Comparison of ENCODE assay signal across 10 cellular contexts in genomic region chr1:173409613-173410012, GRCh38.
DNase-seq lines count a peak whose midpoint lies in the region; ATAC-seq and TF ChIP-seq lines count a peak whose summit lies in the region.
"Had no signal": no experiment of that assay in that cellular context is flagged by ENCODE, and none has a peak within 500 bp of the region (broad histone marks: within the 10 kb centered on the region; RNA-seq: fewer than 3 reads in every experiment).

No MANE protein-coding gene starts in this region.

- H3K9me3 ChIP-seq in OCI-LY7 (ENCODE audit: low read length) (peaks cover 8% of the 10 kb centered on the region; the same call in 1 of the 2 replicates), smooth muscle cell (replicated peaks; ENCODE audit: low read depth) (no peaks in the 10 kb centered on the region)

- peaks cover 5% of the 10 kb centered on the region for H3F3A ChIP-seq in smooth muscle cell (ENCODE audit: low read depth)

- no peak overlapping the region for H3K9ac ChIP-seq in smooth muscle cell (ENCODE audit: low read depth)

- H4K20me1 ChIP-seq in OCI-LY7 (ENCODE audit: insufficient read depth, low read length) (no peaks in the 10 kb centered on the region), smooth muscle cell (ENCODE audit: low read depth) (no peaks in the 10 kb centered on the region)

- H3K79me2 ChIP-seq in OCI-LY7 (ENCODE audit: insufficient read depth, low read depth, low read length): peaks cover 5% of the 10 kb centered on the region; the same call in 1 of the 2 replicates
- no peaks in the 10 kb centered on the region for H3K79me2 ChIP-seq in smooth muscle cell (ENCODE audit: low read depth)

- 49% methylated on average over 3 of the region's 3 CpGs for WGBS in smooth muscle cell (ENCODE audit: low lambda C conversion rate)

- DNase-seq in OCI-LY7 (ENCODE audit: low spot score): peak; percentile 76
- DNase-seq in fibroblast of gingiva (ENCODE audit: low read depth): peak; percentile 76
- DNase-seq in smooth muscle cell (lab: John Stamatoyannopoulos, UW; ENCODE audit: unreplicated experiment): no peak
- DNase-seq in iPS-NIHi7 (ENCODE audit: extremely low spot score): no peak
- DNase-seq in NCI-H82 treated with DMSO at 0.1 percent for 48 hours (lab: John Stamatoyannopoulos, UW; ENCODE audit: unreplicated experiment): no peak
- DNase-seq in erythroblast (lab: John Stamatoyannopoulos, UW): no peak
- DNase-seq: activated CD4-positive, CD25-positive, alpha-beta regulatory T cell treated with anti-CD3 and anti-CD28 coated beads, Interleukin-2, amount 50 U/mL, for 72 hours had no signal

- peaks cover 10% of the 10 kb centered on the region; the same call in 1 of the 2 replicates for H3K36me3 ChIP-seq in OCI-LY7 (ENCODE audit: insufficient read depth, low read length)
- H3K36me3 ChIP-seq in smooth muscle cell (ENCODE audit: low read depth): no peaks in the 10 kb centered on the region

- H3K27ac ChIP-seq in OCI-LY7 (ENCODE audit: low read depth, low read length, poor library complexity, severe bottlenecking) (peak overlapping the region; percentile 96), smooth muscle cell (ENCODE audit: low read depth) (peak overlapping the region; percentile 38)
- H3K27ac ChIP-seq: coronary artery had no signal

- CTCF ChIA-PET in OCI-LY7 (lab: Charles Lee; ENCODE audit: unreplicated experiment): no interaction called here

- ATAC-seq in HG03095 (IDR thresholded peaks at IDR 0.05; ENCODE audit: unreplicated experiment): no peak

- POLR2A ChIA-PET in OCI-LY7 (lab: Charles Lee): interaction anchor here (1.0 kb wide), 1 partner anchor 8 kb away, joined by 4 read pairs; no protein-coding TSS in a partner anchor

- H3K4me2 ChIP-seq in OCI-LY7 (ENCODE audit: low read length) (peak overlapping the region; percentile 64), smooth muscle cell (no peak overlapping the region)

- no peaks in the 10 kb centered on the region for H3K9me2 ChIP-seq in OCI-LY7 (ENCODE audit: insufficient read depth, low read length)

- peaks cover 100% of the 10 kb centered on the region for H3K4me1 ChIP-seq in OCI-LY7 (ENCODE audit: insufficient read depth, low read length, poor library complexity, severe bottlenecking)
- no peaks in the 10 kb centered on the region for H3K4me1 ChIP-seq in smooth muscle cell (ENCODE audit: low read depth)

- BruUV-seq in OCI-LY7 (replicated peaks; lab: Mats Ljungman, UMichigan): no TSS peak

- H3K4me3 ChIP-seq in OCI-LY7 (ENCODE audit: low read depth, low read length, poor library complexity, severe bottlenecking) (peak overlapping the region; percentile 41), smooth muscle cell (no peak overlapping the region)
- H3K4me3 ChIP-seq: coronary artery had no signal

- TF ChIP-seq CTCF in OCI-LY7 (conservative IDR thresholded peaks at IDR 0.05; ENCODE audit: low read length) (no peak), smooth muscle cell (IDR thresholded peaks at IDR 0.05; ENCODE audit: borderline replicate concordance, insufficient read depth, poor library complexity, severe bottlenecking) (no peak)

- no peaks in the 10 kb centered on the region for H3K27me3 ChIP-seq in smooth muscle cell (ENCODE audit: low read depth)

- TF ChIP-seq POLR2A in GM19099 (IDR thresholded peaks at IDR 0.05; ENCODE audit: extremely low read depth, insufficient read length, low read depth) (peak; percentile 25), erythroblast (IDR thresholded peaks at IDR 0.05; ENCODE audit: low read length) (no peak)

- intact Hi-C loops in OCI-LY7 (cut with micrococcal nuclease; ENCODE audit: unreplicated experiment): loop anchor here (5.0 to 10.0 kb wide), 4 partner anchors 295 to 877 kb away; partner anchors contain the start of gene SUCO

- H2AFZ ChIP-seq in OCI-LY7 (ENCODE audit: low read length): peak overlapping the region; percentile 41; the same call in 1 of the 2 replicates
- no peak overlapping the region for H2AFZ ChIP-seq in smooth muscle cell (ENCODE audit: low read depth)

Comparison
In these comparisons a context has a peak if more than half of its experiments do, and no peak if none do; other contexts are left out.
1. DNase-seq: peak in OCI-LY7 (single experiment) and fibroblast of gingiva (single experiment); none in smooth muscle cell (single experiment), iPS-NIHi7 (single experiment), NCI-H82 treated with DMSO at 0.1 percent for 48 hours (single experiment) and erythroblast (0 of 2).